In genomic region chr12:43307126-43307525, GRCh38 we compare ENCODE assay signal across 29 cellular contexts.
"Had no signal": no experiment of that assay in that cellular context is flagged by ENCODE, and none has a peak within 500 bp of the region (broad histone marks: within the 10 kb centered on the region; RNA-seq: fewer than 3 reads in every experiment).

No MANE protein-coding gene starts in this region.

- H3K4me1 ChIP-seq: gastrocnemius medialis, psoas muscle, right lobe of liver, suprapubic skin, transverse colon, upper lobe of right lung, uterus had no signal

- H3K27ac ChIP-seq: dorsolateral prefrontal cortex, gastrocnemius medialis, ovary, psoas muscle, right lobe of liver, suprapubic skin, transverse colon, upper lobe of right lung, uterus had no signal

- FAIRE-seq: colon, kidney, small intestine had no signal

- H3K36me3 ChIP-seq: gastrocnemius medialis, neutrophil, ovary, right lobe of liver, suprapubic skin, transverse colon, upper lobe of right lung, uterus had no signal

- H3K27me3 ChIP-seq: dorsolateral prefrontal cortex, gastrocnemius medialis, neutrophil, ovary, right lobe of liver, suprapubic skin, transverse colon, upper lobe of right lung, uterus had no signal

- H3K4me3 ChIP-seq: dorsolateral prefrontal cortex, gastrocnemius medialis, lung, mucosa of descending colon, ovary, psoas muscle, right lobe of liver, suprapubic skin, transverse colon, upper lobe of right lung, uterus had no signal

- DNase-seq: dorsolateral prefrontal cortex; effector CD4-positive, alpha-beta T cell; gastrocnemius medialis; head of caudate nucleus; kidney; mesenchymal stem cell; mucosa of descending colon; naive B cell; ovary; posterior cingulate gyrus; psoas muscle; right lobe of liver; small intestine; stimulated activated CD4-positive, alpha-beta T cell treated with anti-CD3 and anti-CD28 coated beads, Interleukin-12 subunit alpha, Interleukin-12 subunit beta, amount 100 ng/mL, for 4 hours; stimulated activated CD4-positive, alpha-beta T cell treated with anti-CD3 and anti-CD28 coated beads, Interleukin-1b, Interleukin-23, amount 100 ng/mL, for 48 hours; stimulated activated CD4-positive, alpha-beta T cell treated with anti-CD3 and anti-CD28 coated beads, Interleukin-4, amount 100 ng/mL, for 1 hour; stimulated activated CD8-positive, alpha-beta memory T cell treated with anti-CD3 and anti-CD28 coated beads, Interleukin-4, amount 100 ng/mL, for 48 hours; stimulated activated naive CD4-positive, alpha-beta T cell; stimulated activated naive CD8-positive, alpha-beta T cell treated with anti-CD3 and anti-CD28 coated beads, Interleukin-15, amount 100 ng/mL, for 72 hours; transverse colon; upper lobe of right lung; uterus had no signal

- ATAC-seq: esophagus mucosa; gastrocnemius medialis; left lobe of liver; mucosa of descending colon; natural killer cell treated with Interleukin-12 subunit alpha and Interleukin-12 subunit beta and Interleukin-15 and Interleukin-18, amount 100 ng/mL, for 72 hours; psoas muscle; right lobe of liver; stimulated activated naive CD8-positive, alpha-beta T cell treated with anti-CD3 and anti-CD28 coated beads, Interleukin-15, amount 100 ng/mL, for 72 hours; upper lobe of right lung had no signal

- H3K9me3 ChIP-seq: gastrocnemius medialis, neutrophil, ovary, psoas muscle, right lobe of liver, suprapubic skin, transverse colon, upper lobe of right lung, uterus had no signal
